10 cellular contexts compared by ENCODE assay signal in the genomic region with DNA sequence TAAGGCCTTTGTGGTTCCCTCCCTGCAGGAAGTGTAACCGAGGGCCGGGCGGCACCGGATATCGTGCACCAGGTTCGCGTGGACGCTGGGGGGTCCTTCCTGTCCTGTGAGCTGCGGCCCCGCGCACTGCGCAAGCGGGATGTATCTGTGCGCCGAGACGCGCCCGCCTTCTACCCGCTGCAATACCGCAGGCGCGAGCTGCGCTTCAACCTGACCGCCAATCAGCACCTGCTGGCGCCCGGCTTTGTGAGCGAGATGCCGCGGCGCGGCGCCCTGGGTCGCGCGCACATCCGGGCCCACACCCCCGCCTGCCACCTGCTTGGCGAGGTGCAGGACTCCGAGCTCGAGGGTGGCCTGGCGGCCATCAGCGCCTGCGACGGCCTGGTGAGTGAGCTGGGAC. TPM values are rescaled to one million over a fixed set of nuclear protein-coding genes. Genes with fewer than 3 reads are reported as not detected.
DNase-seq lines count a peak whose midpoint lies in the region; FAIRE-seq and TF ChIP-seq lines count a peak whose summit lies in the region.
"Had no signal": no experiment of that assay in that cellular context is flagged by ENCODE, and none has a peak within 500 bp of the region (broad histone marks: within the 10 kb centered on the region; RNA-seq: fewer than 3 reads in every experiment).

No MANE protein-coding gene starts in this region.

- H3K79me1 ChIP-seq in neuronal stem cell (ENCODE audit: low read depth, low read length), result peaks cover 2% of the 10 kb centered on the region

- no peak overlapping the region for H2BK12ac ChIP-seq in neuronal stem cell (ENCODE audit: low read length)

- no peaks in the 10 kb centered on the region for H3K36me3 Mint-ChIP-seq in dendritic cell treated with granulocyte-macrophage colony-stimulating factor and Interleukin-4, amounts not matched to agents 40 ng/mL and 50 ng/mL, for 4 days (ENCODE audit: low read depth)

- H2BK5ac ChIP-seq in neuronal stem cell (ENCODE audit: low read length), result no peak overlapping the region

- no peak overlapping the region for H3K18ac ChIP-seq in neuronal stem cell (ENCODE audit: low read length)

- peak; percentile 47 for DNase-seq in GM12865 (ENCODE audit: low read depth)
- peak; percentile 11 to 30 for DNase-seq in activated CD8-positive, alpha-beta memory T cell treated with anti-CD3 and anti-CD28 coated beads for 1 hour (ENCODE audit: extremely low read depth in 1 of 2, low read depth in 1 of 2)
- peak; percentile 43 to 62 for DNase-seq in stimulated activated CD4-positive, alpha-beta T cell treated with anti-CD3 and anti-CD28 coated beads, Interleukin-2, amount 100 ng/mL, for 24 hours
- DNase-seq in GM19239 (ENCODE audit: insufficient read length, low spot score), result no peak
- no peak for DNase-seq in HAP-1 (ENCODE audit: low spot score in 2 of 2)
- DNase-seq in DMS79 treated with DMSO at 0.1 percent for 48 hours (lab: John Stamatoyannopoulos, UW), result no peak
- no peak for DNase-seq in neuronal stem cell (ENCODE audit: low spot score)
- DNase-seq: BE2C, NCI-H524 treated with DMSO at 0.1 percent for 48 hours had no signal

- no peak overlapping the region for H2AFZ ChIP-seq in neuronal stem cell (ENCODE audit: low read length)

- TF ChIP-seq CTCF in GM12865 (IDR thresholded peaks at IDR 0.05; ENCODE audit: insufficient read depth, low read depth, low read length, missing control alignments), result no peak

- no peak overlapping the region for H2AK5ac ChIP-seq in neuronal stem cell (ENCODE audit: low read depth, low read length)

- H3K9ac ChIP-seq in neuronal stem cell (ENCODE audit: low read depth, low read length, poor library complexity), result no peak overlapping the region

- no peak overlapping the region for H3K27ac Mint-ChIP-seq in dendritic cell treated with granulocyte-macrophage colony-stimulating factor and Interleukin-4, amounts not matched to agents 40 ng/mL and 50 ng/mL, for 4 days

- H3K27me3 ChIP-seq in HAP-1 (ENCODE audit: low read depth), result peaks cover 4% of the 10 kb centered on the region
- H3K27me3 ChIP-seq in neuronal stem cell (ENCODE audit: control insufficient read depth in 3 of 3, insufficient read depth in 3 of 3, low read depth in 1 of 3, low read length in 3 of 3), result peaks cover 0 to 4% (median 0%) of the 10 kb centered on the region in 3 experiments
- H3K27me3 ChIP-seq: BE2C had no signal

- FAIRE-seq in GM19239 (lab: Jason Lieb, UNC), result no peak

- H3K9me3 Mint-ChIP-seq in dendritic cell treated with granulocyte-macrophage colony-stimulating factor and Interleukin-4, amounts not matched to agents 40 ng/mL and 50 ng/mL, for 4 days, result no peaks in the 10 kb centered on the region

- WGBS in neuronal stem cell (ENCODE audit: extremely low coverage in 2 of 2, insufficient read length in 2 of 2, insufficient replicate concordance in 1 of 2), 2 donors, result no CpG with 5 or more reads among the region's 44 CpGs

- in situ Hi-C loops in HAP-1 (cut with MboI; ENCODE audit: low sequenced_read_pairs), result no loop called here

- H3K14ac ChIP-seq in neuronal stem cell (ENCODE audit: low read length), result no peak overlapping the region

- H3K4me3 Mint-ChIP-seq in dendritic cell treated with granulocyte-macrophage colony-stimulating factor and Interleukin-4, amounts not matched to agents 40 ng/mL and 50 ng/mL, for 4 days, result peak overlapping the region; percentile 14

- no peak overlapping the region for H4K8ac ChIP-seq in neuronal stem cell (ENCODE audit: low read depth, low read length)

- H3K4me1 ChIP-seq in HAP-1, result no peaks in the 10 kb centered on the region
- peaks cover 0 to 2% of the 10 kb centered on the region in 2 donors for H3K4me1 ChIP-seq in neuronal stem cell (ENCODE audit: control insufficient read depth in 2 of 2, insufficient read depth in 1 of 2, low read depth in 1 of 2, low read length in 2 of 2)
- H3K4me1 ChIP-seq: BE2C had no signal

- H3K36me3 ChIP-seq in HAP-1 (replicated peaks), result no peaks in the 10 kb centered on the region
- no peaks in the 10 kb centered on the region for H3K36me3 ChIP-seq in neuronal stem cell (replicated peaks in 1 of 2; ENCODE audit: control insufficient read depth in 2 of 2, insufficient read depth in 2 of 2, low read length in 2 of 2)
- H3K36me3 ChIP-seq: BE2C had no signal

- H3K4me3 ChIP-seq in GM12865 (ENCODE audit: low read depth, low read length) (no peak overlapping the region), HAP-1 (no peak overlapping the region), neuronal stem cell (ENCODE audit: low read length in 2 of 2) (no peak overlapping the region)

- H2BK120ac ChIP-seq in neuronal stem cell (ENCODE audit: low read depth, low read length), result no peak overlapping the region

- H3K23ac ChIP-seq in neuronal stem cell (ENCODE audit: low read depth, low read length, poor library complexity), result no peak overlapping the region

- H3K4me1 Mint-ChIP-seq in dendritic cell treated with granulocyte-macrophage colony-stimulating factor and Interleukin-4, amounts not matched to agents 40 ng/mL and 50 ng/mL, for 4 days (ENCODE audit: low read depth), result no peaks in the 10 kb centered on the region

- peaks cover 10% of the 10 kb centered on the region for H3K27me3 Mint-ChIP-seq in dendritic cell treated with granulocyte-macrophage colony-stimulating factor and Interleukin-4, amounts not matched to agents 40 ng/mL and 50 ng/mL, for 4 days

- intact Hi-C loops in dendritic cell treated with granulocyte-macrophage colony-stimulating factor and Interleukin-4, amounts not matched to agents 40 ng/mL and 50 ng/mL, for 4 days (cut with micrococcal nuclease), result no loop called here

- no peak overlapping the region for H3K27ac ChIP-seq in neuronal stem cell (replicated peaks; ENCODE audit: low read length)

- H3K4me2 ChIP-seq in neuronal stem cell (ENCODE audit: insufficient read depth, low read length, poor library complexity, severe bottlenecking), result no peak overlapping the region

- H3K4ac ChIP-seq in neuronal stem cell (ENCODE audit: low read length), result no peak overlapping the region

- no peaks in the 10 kb centered on the region; the same call in 1 of the 2 replicates for H3K9me3 ChIP-seq in HAP-1
- no peaks in the 10 kb centered on the region for H3K9me3 ChIP-seq in neuronal stem cell (replicated peaks in 1 of 2; ENCODE audit: control insufficient read depth in 2 of 2, insufficient read depth in 1 of 2, low read depth in 1 of 2, low read length in 2 of 2)
- H3K9me3 ChIP-seq: BE2C had no signal

- H2BK15ac ChIP-seq in neuronal stem cell (ENCODE audit: low read length), result no peak overlapping the region

- H4K91ac ChIP-seq in neuronal stem cell (ENCODE audit: low read depth, low read length, poor library complexity), result no peak overlapping the region

RNA-seq across cellular contexts. Expression of a gene that starts 35.9 kb away (rescaled TPM):
- 4.6 TPM for polyA plus RNA-seq in neuronal stem cell (2013, experiment 1 of 2)
- polyA plus RNA-seq in neuronal stem cell (2013, experiment 2 of 2), result 4.8 TPM

RNA-seq across cellular contexts. Expression of a gene that starts 36.0 kb away (rescaled TPM):
- polyA plus RNA-seq in neuronal stem cell (2013, experiment 1 of 2), result 17.9 TPM
- 21.2 TPM for polyA plus RNA-seq in neuronal stem cell (2013, experiment 2 of 2)

RNA-seq across cellular contexts. Expression of a gene that starts 50.8 kb away (rescaled TPM):
- 1.7 TPM for polyA plus RNA-seq in neuronal stem cell (2013, experiment 1 of 2)
- 1.6 TPM for polyA plus RNA-seq in neuronal stem cell (2013, experiment 2 of 2)

Comparison
In these comparisons a context has a peak if more than half of its experiments do, and no peak if none do; other contexts are left out.
1. DNase-seq: peak in GM12865 (single experiment), activated CD8-positive, alpha-beta memory T cell treated with anti-CD3 and anti-CD28 coated beads for 1 hour (2 of 2) and stimulated activated CD4-positive, alpha-beta T cell treated with anti-CD3 and anti-CD28 coated beads, Interleukin-2, amount 100 ng/mL, for 24 hours (2 of 2); none in GM19239 (single experiment), HAP-1 (0 of 2), DMS79 treated with DMSO at 0.1 percent for 48 hours (single experiment) and neuronal stem cell (single experiment).